Comparison of ENCODE assay signal across 26 cellular contexts in genomic region chr13:72253754-72254153, GRCh38.
DNase-seq lines count a peak whose midpoint lies in the region; ATAC-seq, FAIRE-seq and TF ChIP-seq lines count a peak whose summit lies in the region.
"Had no signal": no experiment of that assay in that cellular context is flagged by ENCODE, and none has a peak within 500 bp of the region (broad histone marks: within the 10 kb centered on the region; RNA-seq: fewer than 3 reads in every experiment).

No MANE protein-coding gene starts in this region.

- no peak overlapping the region for H3K4me3 Mint-ChIP-seq in nephron
- H3K4me3 Mint-ChIP-seq: B cell; CD4-positive, CD25-positive, alpha-beta regulatory T cell; CD8-positive, alpha-beta T cell had no signal

- H3K4me1 Mint-ChIP-seq in nephron: peaks cover 11% of the 10 kb centered on the region
- H3K4me1 Mint-ChIP-seq: B cell; CD4-positive, CD25-positive, alpha-beta regulatory T cell had no signal

- peak overlapping the region in 2 of 3 experiments; percentile 40 to 56 for H3K27ac Mint-ChIP-seq in nephron
- H3K27ac Mint-ChIP-seq: B cell; CD4-positive, CD25-positive, alpha-beta regulatory T cell; CD8-positive, alpha-beta T cell had no signal

- H3K27me3 Mint-ChIP-seq in nephron (ENCODE audit: low read depth): no peaks in the 10 kb centered on the region
- H3K27me3 Mint-ChIP-seq: B cell; CD4-positive, CD25-positive, alpha-beta regulatory T cell had no signal

- peak; percentile 44 for FAIRE-seq in D721Med (lab: Jason Lieb, UNC)
- FAIRE-seq: A204.1, GM12878, GM19239, H1 had no signal

- peaks cover 4% of the 10 kb centered on the region for H3K9me3 Mint-ChIP-seq in nephron

- no peak for TF ChIP-seq CTCF in D721Med (IDR thresholded peaks at IDR 0.05; ENCODE audit: insufficient read depth, missing control alignments)
- TF ChIP-seq CTCF in VCaP (conservative IDR thresholded peaks at IDR 0.05): no peak
- TF ChIP-seq CTCF in nephron (IDR thresholded peaks at IDR 0.05; ENCODE audit: unreplicated experiment in 3 of 3): no peak

- H3K36me3 Mint-ChIP-seq in nephron (ENCODE audit: low read depth): no peaks in the 10 kb centered on the region
- H3K36me3 Mint-ChIP-seq: CD4-positive, CD25-positive, alpha-beta regulatory T cell; CD8-positive, alpha-beta T cell had no signal

- peak overlapping the region; percentile 24; the same call in 1 of the 2 replicates for H3K27ac ChIP-seq in VCaP
- H3K27ac ChIP-seq: 22Rv1, BLaER1, C4-2B, GM23248 had no signal

- peak; percentile 2 for DNase-seq in DMS53 (lab: John Stamatoyannopoulos, UW)
- no peak for DNase-seq in DMS53 treated with DMSO at 0.1 percent for 48 hours (lab: John Stamatoyannopoulos, UW; ENCODE audit: unreplicated experiment)
- no peak for DNase-seq in D721Med (ENCODE audit: insufficient read length, low spot score)
- DNase-seq in cortex of kidney (lab: John Stamatoyannopoulos, UW): no peak
- no peak for DNase-seq in DMS153 (lab: John Stamatoyannopoulos, UW)
- DNase-seq: Caco-2; CD4-positive, CD25-positive, alpha-beta regulatory T cell; CD8-positive, alpha-beta T cell; DMS 273 treated with DMSO at 0.1 percent for 48 hours; DMS79; EL; GDM1; GM23248; H7; HCEC 1CT had no signal

- ATAC-seq in HG03571 (IDR thresholded peaks at IDR 0.05; ENCODE audit: unreplicated experiment): no peak
- ATAC-seq: CD8-positive, alpha-beta T cell; GM12878 had no signal
